In genomic region chr7:154587812-154588211, GRCh38 we compare ENCODE assay signal across 1 cellular context.
TF ChIP-seq lines count a peak whose summit lies in the region.

No MANE protein-coding gene starts in this region.

TF ChIP-seq in SK-N-SH treated with all-trans-retinoic acid at 6 μM for 48 hours, 23 proteins besides CTCF, POLR2A, EP300 and RAD21 (continued from another document):
- TF ChIP-seq RARB (CRISPR knock-in tag; IDR thresholded peaks at IDR 0.05) (no peak), SNAI2 (CRISPR knock-in tag; IDR thresholded peaks at IDR 0.05) (no peak), POU6F1 (CRISPR knock-in tag; IDR thresholded peaks at IDR 0.05; ENCODE audit: borderline replicate concordance, low read depth) (no peak), ISL1 (CRISPR knock-in tag; IDR thresholded peaks at IDR 0.05) (no peak), TOX (CRISPR knock-in tag; IDR thresholded peaks at IDR 0.05; ENCODE audit: borderline replicate concordance) (no peak), ARNTL (CRISPR knock-in tag; IDR thresholded peaks at IDR 0.05; ENCODE audit: borderline replicate concordance, low read depth) (no peak), ZFP30 (CRISPR knock-in tag; IDR thresholded peaks at IDR 0.05) (no peak), TCF4 (CRISPR knock-in tag; IDR thresholded peaks at IDR 0.05; ENCODE audit: borderline replicate concordance) (no peak), PPARA (CRISPR knock-in tag; IDR thresholded peaks at IDR 0.05; ENCODE audit: borderline replicate concordance) (no peak), CSDC2 (CRISPR knock-in tag; IDR thresholded peaks at IDR 0.05) (no peak)
- TF ChIP-seq, protein P1, sequence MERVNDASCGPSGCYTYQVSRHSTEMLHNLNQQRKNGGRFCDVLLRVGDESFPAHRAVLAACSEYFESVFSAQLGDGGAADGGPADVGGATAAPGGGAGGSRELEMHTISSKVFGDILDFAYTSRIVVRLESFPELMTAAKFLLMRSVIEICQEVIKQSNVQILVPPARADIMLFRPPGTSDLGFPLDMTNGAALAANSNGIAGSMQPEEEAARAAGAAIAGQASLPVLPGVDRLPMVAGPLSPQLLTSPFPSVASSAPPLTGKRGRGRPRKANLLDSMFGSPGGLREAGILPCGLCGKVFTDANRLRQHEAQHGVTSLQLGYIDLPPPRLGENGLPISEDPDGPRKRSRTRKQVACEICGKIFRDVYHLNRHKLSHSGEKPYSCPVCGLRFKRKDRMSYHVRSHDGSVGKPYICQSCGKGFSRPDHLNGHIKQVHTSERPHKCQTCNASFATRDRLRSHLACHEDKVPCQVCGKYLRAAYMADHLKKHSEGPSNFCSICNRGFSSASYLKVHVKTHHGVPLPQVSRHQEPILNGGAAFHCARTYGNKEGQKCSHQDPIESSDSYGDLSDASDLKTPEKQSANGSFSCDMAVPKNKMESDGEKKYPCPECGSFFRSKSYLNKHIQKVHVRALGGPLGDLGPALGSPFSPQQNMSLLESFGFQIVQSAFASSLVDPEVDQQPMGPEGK (CRISPR knock-in tag; IDR thresholded peaks at IDR 0.05; ENCODE audit: borderline replicate concordance), result no peak
TF ChIP-seq in SK-N-SH treated with all-trans-retinoic acid at 6 μM for 48 hours: peak in this region for 0.
